Comparison of ENCODE assay signal across 7 cellular contexts in the genomic region with DNA sequence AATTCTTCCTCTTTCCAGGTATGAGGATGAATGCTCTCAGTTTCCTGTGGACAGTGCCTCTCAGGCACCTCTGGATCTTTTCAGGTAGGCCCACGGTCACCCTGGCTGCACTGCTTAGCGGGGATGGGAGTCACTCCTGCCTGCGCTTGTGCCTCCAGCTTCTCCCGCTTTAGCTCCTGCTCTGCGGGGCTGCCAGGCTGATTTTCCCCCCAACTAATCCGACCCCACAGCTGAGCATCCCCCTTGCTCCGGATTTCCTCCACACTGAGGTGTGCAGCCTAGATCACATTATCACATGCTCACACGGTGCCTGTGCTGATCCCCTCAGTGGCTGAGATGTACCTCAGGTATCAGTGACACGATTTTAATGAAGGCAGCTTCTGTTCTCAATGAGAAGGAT.
"Had no signal": no experiment of that assay in that cellular context is flagged by ENCODE, and none has a peak within 500 bp of the region (broad histone marks: within the 10 kb centered on the region; RNA-seq: fewer than 3 reads in every experiment).

No MANE protein-coding gene starts in this region.

- H3K4me3 ChIP-seq: GM23248, K562 had no signal

- DNase-seq: GM23248, GOT3, H9, HCEC 1CT, IMR-90, KG1 had no signal

- H3K27ac ChIP-seq: GM23248 had no signal
